1 cellular context compared by ENCODE assay signal in genomic region chr16:2934450-2934849, GRCh38.
TF ChIP-seq lines count a peak whose summit lies in the region.

No MANE protein-coding gene starts in this region.

TF ChIP-seq in GM23338, 12 proteins besides CTCF, POLR2A, EP300 and RAD21:
- TF ChIP-seq REST (IDR thresholded peaks at IDR 0.05; ENCODE audit: unreplicated experiment): no peak
- no peak for TF ChIP-seq ZNF331 (CRISPR knock-in tag; IDR thresholded peaks at IDR 0.05; ENCODE audit: low read depth)
- TF ChIP-seq POLR2AphosphoS5 (IDR thresholded peaks at IDR 0.05; ENCODE audit: low read depth): no peak
- TF ChIP-seq STAT1 (IDR thresholded peaks at IDR 0.05; ENCODE audit: unreplicated experiment): no peak
- no peak for TF ChIP-seq ZNF462 (CRISPR knock-in tag; IDR thresholded peaks at IDR 0.05)
- TF ChIP-seq ZNF114 (CRISPR knock-in tag; IDR thresholded peaks at IDR 0.05): no peak
- TF ChIP-seq NANOG (IDR thresholded peaks at IDR 0.05; ENCODE audit: borderline replicate concordance): no peak
- no peak for TF ChIP-seq EZH2phosphoT487 (IDR thresholded peaks at IDR 0.05; ENCODE audit: unreplicated experiment)
- no peak for TF ChIP-seq CREB1 (CRISPR knock-in tag; IDR thresholded peaks at IDR 0.05; ENCODE audit: low read depth)
- no peak for TF ChIP-seq EZH2 (IDR thresholded peaks at IDR 0.05; ENCODE audit: low read depth, unreplicated experiment)
- TF ChIP-seq JUNB (IDR thresholded peaks at IDR 0.05; ENCODE audit: unreplicated experiment): no peak
- TF ChIP-seq ETS1 (IDR thresholded peaks at IDR 0.05): no peak
